ENCODE assay signal across 17 cellular contexts in genomic region chr9:123327697-123328100, GRCh38. TPM values are rescaled to one million over a fixed set of nuclear protein-coding genes. Genes with fewer than 3 reads are reported as not detected.
DNase-seq lines count a peak whose midpoint lies in the region; ATAC-seq, FAIRE-seq and TF ChIP-seq lines count a peak whose summit lies in the region.
"Had no signal": no experiment of that assay in that cellular context is flagged by ENCODE, and none has a peak within 500 bp of the region (broad histone marks: within the 10 kb centered on the region; RNA-seq: fewer than 3 reads in every experiment).

No MANE protein-coding gene starts in this region.

- TF ChIP-seq CTCF in Caco-2 (IDR thresholded peaks at IDR 0.05; ENCODE audit: insufficient read depth in 1 of 2, low read depth in 1 of 2, low read length in 1 of 2, severe bottlenecking in 1 of 2, unreplicated experiment in 1 of 2) (no peak), esophagus squamous epithelium (IDR thresholded peaks at IDR 0.05) (no peak), progenitor cell of endocrine pancreas (IDR thresholded peaks at IDR 0.05; ENCODE audit: unreplicated experiment) (no peak)

- H3K4me3 ChIP-seq in Caco-2 (ENCODE audit: low read depth, low read length), result no peak overlapping the region
- no peak overlapping the region for H3K4me3 ChIP-seq in esophagus squamous epithelium
- H3K4me3 ChIP-seq: adrenal gland had no signal

- WGBS in esophagus squamous epithelium, 2 donors, result 49 to 66% methylated on average over 7 of the region's 8 CpGs

- peak overlapping the region; percentile 89 to 92 (median 89) for H3K27ac ChIP-seq in esophagus squamous epithelium
- H3K27ac ChIP-seq: adrenal gland, HL-60 had no signal

- H3K36me3 Mint-ChIP-seq in Caco-2 (ENCODE audit: insufficient read depth, unreplicated experiment) (no peaks in the 10 kb centered on the region), progenitor cell of endocrine pancreas (ENCODE audit: insufficient read depth) (no peaks in the 10 kb centered on the region)

- CTCF ChIA-PET in Caco-2 (lab: Charles Lee), result no interaction called here

- FAIRE-seq in RCC 7860 (lab: Jason Lieb, UNC), result no peak

- H3K4me3 Mint-ChIP-seq in Caco-2 (ENCODE audit: unreplicated experiment) (no peak overlapping the region), progenitor cell of endocrine pancreas (ENCODE audit: low read depth) (no peak overlapping the region)

- H3K27me3 Mint-ChIP-seq in Caco-2 (ENCODE audit: insufficient read depth, unreplicated experiment) (no peaks in the 10 kb centered on the region), progenitor cell of endocrine pancreas (no peaks in the 10 kb centered on the region)

- POLR2A ChIA-PET in Caco-2 (lab: Charles Lee), result no interaction called here

- H3K9me3 ChIP-seq in Caco-2 (no peaks in the 10 kb centered on the region), esophagus squamous epithelium (no peaks in the 10 kb centered on the region)
- H3K9me3 ChIP-seq: adrenal gland had no signal

- H3K4me1 ChIP-seq in Caco-2, result 0 out of 2 replicates have a peak, but pooled peaks cover 10% of the 10 kb centered on the region
- peaks cover under 1 to 53% (median 21%) of the 10 kb centered on the region in 3 donors for H3K4me1 ChIP-seq in esophagus squamous epithelium
- H3K4me1 ChIP-seq: adrenal gland had no signal

- peak; percentile 56 to 67 for DNase-seq in Caco-2
- peak; percentile 36 for DNase-seq in NCI-H2196 treated with DMSO at 0.1 percent for 48 hours (lab: John Stamatoyannopoulos, UW; ENCODE audit: unreplicated experiment)
- no peak for DNase-seq in esophagus squamous epithelium (lab: John Stamatoyannopoulos, UW)
- DNase-seq in progenitor cell of endocrine pancreas (ENCODE audit: low spot score, unreplicated experiment), result no peak
- DNase-seq in T-helper 1 cell, result no peak
- no peak for DNase-seq in RCC 7860 (ENCODE audit: low spot score)
- DNase-seq: activated CD8-positive, alpha-beta memory T cell treated with anti-CD3 and anti-CD28 coated beads, Interleukin-2, amount 50 U/mL, for 48 hours; adrenal gland; foreskin fibroblast; NCI-H446; nucleus accumbens; stimulated activated CD4-positive, alpha-beta T cell treated with anti-CD3 and anti-CD28 coated beads, Interleukin-2, amount 100 ng/mL, for 24 hours had no signal

- intact Hi-C loops in Caco-2 (cut with micrococcal nuclease; ENCODE audit: unreplicated experiment) (no loop called here), esophagus squamous epithelium (cut with DNase I) (no loop called here)

- no peak for ATAC-seq in HG02852 (IDR thresholded peaks at IDR 0.05; ENCODE audit: unreplicated experiment)
- ATAC-seq in HG03469 (IDR thresholded peaks at IDR 0.05; ENCODE audit: unreplicated experiment), result no peak

- H3K9me3 Mint-ChIP-seq in Caco-2 (ENCODE audit: unreplicated experiment), result no peaks in the 10 kb centered on the region
- H3K9me3 Mint-ChIP-seq in progenitor cell of endocrine pancreas (ENCODE audit: low read depth), result no peaks in the 10 kb centered on the region

- H3K27ac Mint-ChIP-seq in Caco-2 (ENCODE audit: unreplicated experiment) (peak overlapping the region; percentile 37), progenitor cell of endocrine pancreas (peak overlapping the region; percentile 95)

- H3K4me1 Mint-ChIP-seq in Caco-2 (ENCODE audit: low read depth, unreplicated experiment), result peaks cover 20% of the 10 kb centered on the region
- H3K4me1 Mint-ChIP-seq in progenitor cell of endocrine pancreas (ENCODE audit: low read depth), result peaks cover 51% of the 10 kb centered on the region

- H3K27me3 ChIP-seq in Caco-2 (replicated peaks; ENCODE audit: control insufficient read depth, insufficient read depth, low read length) (no peaks in the 10 kb centered on the region), esophagus squamous epithelium (no peaks in the 10 kb centered on the region)
- H3K27me3 ChIP-seq: adrenal gland had no signal

- peak in 2 of 4 donors; percentile 17 to 18 for TF ChIP-seq POLR2A in esophagus squamous epithelium (IDR thresholded peaks at IDR 0.05)

- no peaks in the 10 kb centered on the region for H3K36me3 ChIP-seq in Caco-2 (ENCODE audit: control insufficient read depth, insufficient read depth, low read length)
- H3K36me3 ChIP-seq in esophagus squamous epithelium, result no peaks in the 10 kb centered on the region
- H3K36me3 ChIP-seq: adrenal gland had no signal

- BruUV-seq in Caco-2 (replicated peaks; lab: Mats Ljungman, UMichigan), result no TSS peak

RNA-seq across cellular contexts. Expression of gene CRB2, which starts 28.3 kb away (rescaled TPM):
- 0.34 and 0.56 TPM in 2 replicates for total RNA-seq in Caco-2 (2022)
- not detected for total RNA-seq in esophagus squamous epithelium
- total RNA-seq in progenitor cell of endocrine pancreas, result 7.1 and 8.4 TPM in 2 replicates
- total RNA-seq: dermis microvascular lymphatic vessel endothelial cell, M059J had no signal

RNA-seq across cellular contexts. Expression of gene STRBP, which starts 59.3 kb away (rescaled TPM):
- 41.2 and 43.5 TPM in 2 replicates for total RNA-seq in Caco-2 (2022)
- 10 to 100 TPM; 22.7 to 26.1 (median 23.6) TPM for total RNA-seq in esophagus squamous epithelium
- 87.3 and 101 TPM in 2 replicates for total RNA-seq in progenitor cell of endocrine pancreas

Comparison
In these comparisons a context has a peak if more than half of its experiments do, and no peak if none do; other contexts are left out.
1. DNase-seq: peak in Caco-2 (2 of 2) and NCI-H2196 treated with DMSO at 0.1 percent for 48 hours (single experiment); none in esophagus squamous epithelium (single experiment), progenitor cell of endocrine pancreas (single experiment), T-helper 1 cell (0 of 5) and RCC 7860 (single experiment).